Comparison of ENCODE assay signal across 8 cellular contexts in genomic region chr17:57916925-57917858, GRCh38. TPM values are rescaled to one million over a fixed set of nuclear protein-coding genes. Genes with fewer than 3 reads are reported as not detected.
DNase-seq lines count a peak whose midpoint lies in the region; ATAC-seq and TF ChIP-seq lines count a peak whose summit lies in the region.

No MANE protein-coding gene starts in this region.

- WGBS in transverse colon (ENCODE audit: low coverage in 1 of 2), 2 donors: 67 to 85% methylated on average over 1 to 9 of the region's 9 CpGs
- WGBS in GM23248 (ENCODE audit: low coverage in 1 of 2, low lambda C conversion rate in 2 of 2, missing lambda C conversion rate in 2 of 2), 2 experiments: 87 to 88% methylated on average over 9 of the region's 9 CpGs

- intact Hi-C loops in activated CD8-positive, alpha-beta T cell treated with anti-CD3 and anti-CD28 coated beads for 36 hours (cut with micrococcal nuclease): no loop called here
- intact Hi-C loops in transverse colon (cut with DNase I; ENCODE audit: low total_unique reads): no loop called here
- intact Hi-C loops in OCI-LY7 (cut with micrococcal nuclease; ENCODE audit: unreplicated experiment): no loop called here

- no peak overlapping the region for H3K27ac Mint-ChIP-seq in activated CD8-positive, alpha-beta T cell treated with anti-CD3 and anti-CD28 coated beads for 36 hours

- H3F3A ChIP-seq in GM23248 (ENCODE audit: insufficient read depth): no peaks in the 10 kb centered on the region

- no peak overlapping the region for H3K4me2 ChIP-seq in OCI-LY7 (ENCODE audit: low read length)
- no peak overlapping the region for H3K4me2 ChIP-seq in GM23248 (ENCODE audit: unreplicated experiment)

- in situ Hi-C loops in transverse colon (cut with MboI; ENCODE audit: low pct_ligation_motif_present in 1 of 4, low pct_unique_long_range_greater_than_20kb in 1 of 4, low sequenced_read_pairs in 3 of 4) (no loop called here), GM23248 (cut with MboI) (no loop called here)

- H2AFZ ChIP-seq in OCI-LY7 (ENCODE audit: low read length): no peak overlapping the region
- H2AFZ ChIP-seq in GM23248: no peak overlapping the region

- DNase-seq in C1 segment of cervical spinal cord (lab: John Stamatoyannopoulos, UW) (peak in 8 of 14 donors; percentile 24 to 72 (median 53)), kidney tubule cell (ENCODE audit: low spot score) (peak; percentile 41), transverse colon (no peak), OCI-LY7 (ENCODE audit: low spot score) (no peak), GM23248 (no peak)
- DNase-seq in activated CD8-positive, alpha-beta T cell treated with anti-CD3 and anti-CD28 coated beads for 36 hours: peak; percentile 48

- H3K27ac ChIP-seq in transverse colon (peak overlapping the region; percentile 86 to 91 (median 88)), OCI-LY7 (ENCODE audit: low read depth, low read length, poor library complexity, severe bottlenecking) (no peak overlapping the region), GM23248 (no peak overlapping the region)

- peak; percentile 66 for ATAC-seq in activated CD8-positive, alpha-beta T cell treated with anti-CD3 and anti-CD28 coated beads for 36 hours
- no peak for ATAC-seq in GM19023 (IDR thresholded peaks at IDR 0.05; ENCODE audit: unreplicated experiment)

- H3K79me2 ChIP-seq in OCI-LY7 (ENCODE audit: insufficient read depth, low read depth, low read length): no peaks in the 10 kb centered on the region
- peaks cover 99% of the 10 kb centered on the region for H3K79me2 ChIP-seq in GM23248 (ENCODE audit: insufficient read depth)

- no peaks in the 10 kb centered on the region for H3K36me3 ChIP-seq in transverse colon
- no peaks in the 10 kb centered on the region for H3K36me3 ChIP-seq in OCI-LY7 (ENCODE audit: insufficient read depth, low read length)
- no peaks in the 10 kb centered on the region for H3K36me3 ChIP-seq in GM23248 (ENCODE audit: low read depth)

- no peaks in the 10 kb centered on the region for H3K27me3 ChIP-seq in transverse colon
- no peaks in the 10 kb centered on the region for H3K27me3 ChIP-seq in GM23248 (replicated peaks; ENCODE audit: insufficient read depth)

- no peaks in the 10 kb centered on the region for H3K36me3 Mint-ChIP-seq in activated CD8-positive, alpha-beta T cell treated with anti-CD3 and anti-CD28 coated beads for 36 hours (ENCODE audit: low read depth)

- no peak for TF ChIP-seq EP300 in Ishikawa (IDR thresholded peaks at IDR 0.05; ENCODE audit: borderline replicate concordance)
- no peak for TF ChIP-seq EP300 in transverse colon (IDR thresholded peaks at IDR 0.05; ENCODE audit: low read depth)

- H3K9me3 Mint-ChIP-seq in activated CD8-positive, alpha-beta T cell treated with anti-CD3 and anti-CD28 coated beads for 36 hours: no peaks in the 10 kb centered on the region

- no peak overlapping the region for H3K4me3 ChIP-seq in transverse colon
- H3K4me3 ChIP-seq in OCI-LY7 (ENCODE audit: low read depth, low read length, poor library complexity, severe bottlenecking): no peak overlapping the region
- no peak overlapping the region for H3K4me3 ChIP-seq in GM23248

- TF ChIP-seq POLR2A in transverse colon (IDR thresholded peaks at IDR 0.05): no peak

- no peak overlapping the region for H3K9ac ChIP-seq in GM23248

- peak; percentile 28; the same call in 1 of the 2 replicates for TF ChIP-seq RAD21 in Ishikawa (IDR thresholded peaks at IDR 0.05; ENCODE audit: low read depth)

- H3K4me1 Mint-ChIP-seq in activated CD8-positive, alpha-beta T cell treated with anti-CD3 and anti-CD28 coated beads for 36 hours (ENCODE audit: low read depth): no peaks in the 10 kb centered on the region

- no peak overlapping the region for H3K4me3 Mint-ChIP-seq in activated CD8-positive, alpha-beta T cell treated with anti-CD3 and anti-CD28 coated beads for 36 hours

- CTCF ChIA-PET in activated CD8-positive, alpha-beta T cell treated with anti-CD3 and anti-CD28 coated beads for 36 hours (lab: Charles Lee): interaction anchor here (1.1 to 1.4 kb wide), 3 partner anchors 24 to 80 kb away, joined by 3 to 4 read pairs (median 3); no protein-coding TSS in a partner anchor
- CTCF ChIA-PET in OCI-LY7 (lab: Charles Lee; ENCODE audit: unreplicated experiment): no interaction called here

- POLR2A ChIA-PET in activated CD8-positive, alpha-beta T cell treated with anti-CD3 and anti-CD28 coated beads for 36 hours (lab: Charles Lee): no interaction called here
- POLR2A ChIA-PET in OCI-LY7 (lab: Charles Lee): no interaction called here

- H3K27me3 Mint-ChIP-seq in activated CD8-positive, alpha-beta T cell treated with anti-CD3 and anti-CD28 coated beads for 36 hours: no peaks in the 10 kb centered on the region

- H4K20me1 ChIP-seq in OCI-LY7 (ENCODE audit: insufficient read depth, low read length): no peaks in the 10 kb centered on the region; the same call in 1 of the 2 replicates
- peaks cover 5% of the 10 kb centered on the region; the same call in 1 of the 2 replicates for H4K20me1 ChIP-seq in GM23248 (ENCODE audit: insufficient read depth)

- no peaks in the 10 kb centered on the region for H3K9me2 ChIP-seq in OCI-LY7 (ENCODE audit: insufficient read depth, low read length)
- no peaks in the 10 kb centered on the region for H3K9me2 ChIP-seq in GM23248 (ENCODE audit: insufficient read depth)

- peaks cover 51 to 88% (median 70%) of the 10 kb centered on the region in 4 donors for H3K4me1 ChIP-seq in transverse colon
- H3K4me1 ChIP-seq in OCI-LY7 (ENCODE audit: insufficient read depth, low read length, poor library complexity, severe bottlenecking): peaks cover 7% of the 10 kb centered on the region
- peaks cover 27% of the 10 kb centered on the region for H3K4me1 ChIP-seq in GM23248 (ENCODE audit: insufficient read depth)

- no peak for TF ChIP-seq CTCF in activated CD8-positive, alpha-beta T cell treated with anti-CD3 and anti-CD28 coated beads for 36 hours (IDR thresholded peaks at IDR 0.05)
- TF ChIP-seq CTCF in transverse colon (IDR thresholded peaks at IDR 0.05) (no peak), OCI-LY7 (conservative IDR thresholded peaks at IDR 0.05; ENCODE audit: low read length) (no peak)

- BruUV-seq in OCI-LY7 (replicated peaks; lab: Mats Ljungman, UMichigan): no TSS peak

- H3K9me3 ChIP-seq in transverse colon: no peaks in the 10 kb centered on the region
- H3K9me3 ChIP-seq in OCI-LY7 (ENCODE audit: low read length): no peaks in the 10 kb centered on the region
- no peaks in the 10 kb centered on the region for H3K9me3 ChIP-seq in GM23248 (ENCODE audit: low read depth)

TF ChIP-seq in Ishikawa, 13 proteins besides CTCF, POLR2A, EP300 and RAD21:
- TF ChIP-seq TCF12 (IDR thresholded peaks at IDR 0.05; ENCODE audit: low read depth): no peak
- TF ChIP-seq CREB1 (IDR thresholded peaks at IDR 0.05; ENCODE audit: low read depth): no peak
- no peak for TF ChIP-seq YY1 (IDR thresholded peaks at IDR 0.05; ENCODE audit: low read depth)
- no peak for TF ChIP-seq NFIC (IDR thresholded peaks at IDR 0.05)
- no peak for TF ChIP-seq MAX (IDR thresholded peaks at IDR 0.05)
- TF ChIP-seq CEBPB (IDR thresholded peaks at IDR 0.05): no peak
- no peak for TF ChIP-seq REST (IDR thresholded peaks at IDR 0.05; ENCODE audit: low read depth)
- no peak for TF ChIP-seq FOXM1 (IDR thresholded peaks at IDR 0.05; ENCODE audit: borderline replicate concordance, low read depth)
- TF ChIP-seq TAF1 (IDR thresholded peaks at IDR 0.05; ENCODE audit: low read depth): no peak
- no peak for TF ChIP-seq USF1 (IDR thresholded peaks at IDR 0.05)
- TF ChIP-seq EGR1 (IDR thresholded peaks at IDR 0.05): no peak

RNA-seq across cellular contexts. Expression of gene CUEDC1, which starts 38.0 kb away (rescaled TPM):
- total RNA-seq in activated CD8-positive, alpha-beta T cell treated with anti-CD3 and anti-CD28 coated beads for 36 hours: under 1 TPM; 0.29 to 0.40 TPM
- total RNA-seq in transverse colon (10 to 100 TPM; 20.2 to 27.3 (median 24.6) TPM), OCI-LY7 (2022) (0.13 and 0.74 TPM in 2 replicates)
- total RNA-seq in OCI-LY7 (2014; rRNA removed; shearing (Covaris generic)): not detected in 2 replicates
- total RNA-seq in GM23248 (2014; rRNA removed; shearing (Covaris generic)): 11.1 and 18.8 TPM in 2 replicates
- polyA plus RNA-seq in GM23248 (2016; fragmentation: Nextera tagmentation; extraction: Ambion mirVana): 13.6 and 15.5 TPM in 2 replicates

Comparison
In these comparisons a context has a peak if more than half of its experiments do, and no peak if none do; other contexts are left out.
1. DNase-seq: peak in C1 segment of cervical spinal cord (8 of 14), activated CD8-positive, alpha-beta T cell treated with anti-CD3 and anti-CD28 coated beads for 36 hours (single experiment) and kidney tubule cell (single experiment); none in transverse colon (single experiment), OCI-LY7 (single experiment) and GM23248 (single experiment).
2. H3K27ac ChIP-seq: peak in transverse colon (4 of 4); none in OCI-LY7 (single experiment) and GM23248 (single experiment).